2 cellular contexts compared by ENCODE assay signal in the genomic region with DNA sequence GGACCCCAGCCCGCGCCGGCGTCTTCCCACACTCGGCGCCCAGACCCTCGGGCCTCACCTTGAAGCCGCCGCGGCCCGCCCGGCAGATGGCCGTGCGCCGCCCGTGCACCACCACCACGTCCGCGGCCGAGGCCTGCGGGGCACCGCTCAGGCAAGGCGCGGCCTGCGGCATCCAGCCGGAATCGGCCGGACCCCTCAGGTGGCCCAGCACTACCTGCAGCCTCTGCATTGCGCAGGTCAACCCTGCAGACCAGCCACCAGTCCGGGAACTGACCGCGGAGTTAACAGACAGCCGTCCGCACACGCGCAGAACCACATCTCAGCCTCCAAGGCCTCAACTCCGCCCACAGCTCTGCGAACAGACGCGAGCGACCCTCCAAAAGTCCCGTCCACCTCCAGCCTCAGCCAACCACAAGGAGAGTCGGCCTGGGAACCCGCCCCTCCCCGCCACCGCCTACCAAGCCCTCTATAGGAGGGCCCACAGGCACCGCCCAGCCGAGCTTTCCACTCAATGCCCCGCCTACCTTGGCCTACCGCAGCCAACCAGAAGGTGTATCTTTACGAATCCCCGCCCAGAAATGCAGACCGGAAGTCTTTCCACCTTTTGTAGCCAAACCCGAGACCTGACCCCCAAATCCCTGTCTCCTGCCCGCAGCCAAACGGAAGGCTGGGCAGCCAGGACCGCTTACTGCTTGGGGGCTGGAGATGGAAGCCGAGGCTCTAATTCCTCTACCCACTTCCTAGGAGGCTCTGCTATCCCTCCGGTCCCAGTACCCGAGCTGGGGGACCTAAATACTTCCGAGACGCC.
TF ChIP-seq lines count a peak whose summit lies in the region.

TSS of gene ACAA1 (minus strand) at position 321 of the 808 bp plus-strand sequence. CDS start at position 229, 92 bp downstream.

TF ChIP-seq in IMR-90, 13 proteins besides CTCF, POLR2A, EP300 and RAD21:
- TF ChIP-seq CEBPB (IDR thresholded peaks at IDR 0.05; ENCODE audit: low read depth, low read length) (no peak), MAFK (IDR thresholded peaks at IDR 0.05; ENCODE audit: low read depth, low read length) (no peak), USF2 (IDR thresholded peaks at IDR 0.05; ENCODE audit: low read depth, low read length) (no peak), NFE2L2 (IDR thresholded peaks at IDR 0.05; ENCODE audit: low read depth, low read length) (no peak), RFX5 (IDR thresholded peaks at IDR 0.05; ENCODE audit: low read depth, low read length) (no peak), CHD1 (IDR thresholded peaks at IDR 0.05; ENCODE audit: low read depth, low read length) (0 out of 2 replicates have a peak, but pooled peaks have one; percentile 5), MXI1 (IDR thresholded peaks at IDR 0.05; ENCODE audit: borderline replicate concordance, low read depth, low read length) (peak; percentile 57; the same call in 1 of the 2 replicates), MAZ (IDR thresholded peaks at IDR 0.05; ENCODE audit: borderline replicate concordance, low read depth, low read length) (peak; percentile 44; the same call in 1 of the 2 replicates)
- TF ChIP-seq, protein P1, sequence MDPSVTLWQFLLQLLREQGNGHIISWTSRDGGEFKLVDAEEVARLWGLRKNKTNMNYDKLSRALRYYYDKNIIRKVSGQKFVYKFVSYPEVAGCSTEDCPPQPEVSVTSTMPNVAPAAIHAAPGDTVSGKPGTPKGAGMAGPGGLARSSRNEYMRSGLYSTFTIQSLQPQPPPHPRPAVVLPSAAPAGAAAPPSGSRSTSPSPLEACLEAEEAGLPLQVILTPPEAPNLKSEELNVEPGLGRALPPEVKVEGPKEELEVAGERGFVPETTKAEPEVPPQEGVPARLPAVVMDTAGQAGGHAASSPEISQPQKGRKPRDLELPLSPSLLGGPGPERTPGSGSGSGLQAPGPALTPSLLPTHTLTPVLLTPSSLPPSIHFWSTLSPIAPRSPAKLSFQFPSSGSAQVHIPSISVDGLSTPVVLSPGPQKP (IDR thresholded peaks at IDR 0.05; ENCODE audit: borderline replicate concordance, low read depth, low read length): no peak

TF ChIP-seq in endothelial cell of umbilical vein, 7 proteins besides CTCF, POLR2A, EP300 and RAD21:
- TF ChIP-seq GATA2 (IDR thresholded peaks at IDR 0.05; ENCODE audit: insufficient read depth, insufficient read length, low read depth, low read length) (no peak), POLR2AphosphoS5 (IDR thresholded peaks at IDR 0.05; ENCODE audit: insufficient read depth, low read depth, low read length) (peak; percentile 57)
